In genomic region chr7:149701495-149702240, GRCh38 we compare ENCODE assay signal across 18 cellular contexts.
DNase-seq lines count a peak whose midpoint lies in the region; ATAC-seq and TF ChIP-seq lines count a peak whose summit lies in the region.
"Had no signal": no experiment of that assay in that cellular context is flagged by ENCODE, and none has a peak within 500 bp of the region (broad histone marks: within the 10 kb centered on the region; RNA-seq: fewer than 3 reads in every experiment).

No MANE protein-coding gene starts in this region.

- no peak for TF ChIP-seq EP300 in esophagus muscularis mucosa (IDR thresholded peaks at IDR 0.05)
- TF ChIP-seq EP300 in upper lobe of left lung (IDR thresholded peaks at IDR 0.05) = no peak

- WGBS in esophagus muscularis mucosa = 96% methylated on average over 12 of the region's 14 CpGs
- WGBS in upper lobe of left lung, 2 donors = 89 to 95% methylated on average over 6 to 10 of the region's 14 CpGs

- H4K20me1 ChIP-seq in osteoblast (ENCODE audit: insufficient read depth, low read length) = no peaks in the 10 kb centered on the region
- H4K20me1 ChIP-seq: BLaER1 had no signal

- no peak overlapping the region for H3K4me2 ChIP-seq in osteoblast (ENCODE audit: insufficient read depth, low read length)
- H3K4me2 ChIP-seq: BLaER1 had no signal

- H2AFZ ChIP-seq in osteoblast (ENCODE audit: low read length) = no peak overlapping the region
- H2AFZ ChIP-seq: GM23248 had no signal

- DNase-seq in esophagus muscularis mucosa (ENCODE audit: extremely low spot score) = peak; percentile 68
- DNase-seq in osteoblast (ENCODE audit: insufficient read length, low spot score, missing footprints) = peak; percentile 35
- no peak for DNase-seq in upper lobe of left lung
- no peak for DNase-seq in SHP77 treated with DMSO at 0.1 percent for 48 hours (lab: John Stamatoyannopoulos, UW)
- DNase-seq in NCI-H1694 (lab: John Stamatoyannopoulos, UW) = no peak
- no peak for DNase-seq in HK-2 (ENCODE audit: unreplicated experiment)
- DNase-seq: Caco-2; CD4-positive, CD25-positive, alpha-beta regulatory T cell; CD8-positive, alpha-beta T cell; DMS153; DND-41; GDM1; GM23248; H7; HCEC 1CT had no signal

- no peaks in the 10 kb centered on the region for H3K79me2 ChIP-seq in osteoblast (ENCODE audit: insufficient read depth, low read length)

- peak; percentile 8 to 72 for ATAC-seq in upper lobe of left lung (ENCODE audit: low FRiP score in 2 of 2)
- ATAC-seq: CD8-positive, alpha-beta T cell; GM12878 had no signal

- no peaks in the 10 kb centered on the region for H3K27me3 ChIP-seq in esophagus muscularis mucosa
- no peaks in the 10 kb centered on the region for H3K27me3 ChIP-seq in osteoblast (ENCODE audit: insufficient read depth, low read length)
- no peaks in the 10 kb centered on the region for H3K27me3 ChIP-seq in upper lobe of left lung
- H3K27me3 ChIP-seq: BLaER1 had no signal

- H3K4me1 ChIP-seq in esophagus muscularis mucosa = no peaks in the 10 kb centered on the region
- H3K4me1 ChIP-seq in osteoblast (ENCODE audit: insufficient read depth, low read length) = no peaks in the 10 kb centered on the region
- H3K4me1 ChIP-seq in upper lobe of left lung = no peaks in the 10 kb centered on the region
- H3K4me1 ChIP-seq: Caco-2 had no signal

- TF ChIP-seq CTCF in esophagus muscularis mucosa (IDR thresholded peaks at IDR 0.05) = no peak
- no peak for TF ChIP-seq CTCF in osteoblast (IDR thresholded peaks at IDR 0.05; ENCODE audit: extremely low read depth, low read depth, low read length)
- no peak for TF ChIP-seq CTCF in upper lobe of left lung (IDR thresholded peaks at IDR 0.05)

- H3K4me3 ChIP-seq in esophagus muscularis mucosa (no peak overlapping the region), osteoblast (ENCODE audit: insufficient read depth, low read length) (no peak overlapping the region), upper lobe of left lung (no peak overlapping the region)
- H3K4me3 ChIP-seq: BLaER1, GM12878, GM23248 had no signal

- H3K9me3 ChIP-seq in esophagus muscularis mucosa (peaks cover 0 to 6% (median 2%) of the 10 kb centered on the region in 4 donors), osteoblast (ENCODE audit: low read depth, low read length) (no peaks in the 10 kb centered on the region), upper lobe of left lung (peaks cover 0 to 11% (median 4%) of the 10 kb centered on the region in 4 donors)

- intact Hi-C loops in esophagus muscularis mucosa (cut with DNase I) = no loop called here

- no peaks in the 10 kb centered on the region for H3K36me3 ChIP-seq in esophagus muscularis mucosa
- no peaks in the 10 kb centered on the region for H3K36me3 ChIP-seq in osteoblast (ENCODE audit: insufficient read depth, low read length)
- H3K36me3 ChIP-seq in upper lobe of left lung = no peaks in the 10 kb centered on the region
- H3K36me3 ChIP-seq: BLaER1 had no signal

- no peak overlapping the region for H3K27ac ChIP-seq in esophagus muscularis mucosa (replicated peaks in 1 of 4)
- H3K27ac ChIP-seq in osteoblast (ENCODE audit: low read depth, low read length) = no peak overlapping the region
- H3K27ac ChIP-seq in upper lobe of left lung = no peak overlapping the region
- H3K27ac ChIP-seq: BLaER1, C4-2B, GM23248 had no signal

- TF ChIP-seq POLR2A in esophagus muscularis mucosa (IDR thresholded peaks at IDR 0.05; ENCODE audit: low read depth) (no peak), upper lobe of left lung (IDR thresholded peaks at IDR 0.05) (no peak)

Comparison
In these comparisons a context has a peak if more than half of its experiments do, and no peak if none do; other contexts are left out.
1. DNase-seq: peak in esophagus muscularis mucosa (single experiment) and osteoblast (single experiment); none in upper lobe of left lung (0 of 2), SHP77 treated with DMSO at 0.1 percent for 48 hours (single experiment), NCI-H1694 (single experiment) and HK-2 (single experiment).